In the genomic region with DNA sequence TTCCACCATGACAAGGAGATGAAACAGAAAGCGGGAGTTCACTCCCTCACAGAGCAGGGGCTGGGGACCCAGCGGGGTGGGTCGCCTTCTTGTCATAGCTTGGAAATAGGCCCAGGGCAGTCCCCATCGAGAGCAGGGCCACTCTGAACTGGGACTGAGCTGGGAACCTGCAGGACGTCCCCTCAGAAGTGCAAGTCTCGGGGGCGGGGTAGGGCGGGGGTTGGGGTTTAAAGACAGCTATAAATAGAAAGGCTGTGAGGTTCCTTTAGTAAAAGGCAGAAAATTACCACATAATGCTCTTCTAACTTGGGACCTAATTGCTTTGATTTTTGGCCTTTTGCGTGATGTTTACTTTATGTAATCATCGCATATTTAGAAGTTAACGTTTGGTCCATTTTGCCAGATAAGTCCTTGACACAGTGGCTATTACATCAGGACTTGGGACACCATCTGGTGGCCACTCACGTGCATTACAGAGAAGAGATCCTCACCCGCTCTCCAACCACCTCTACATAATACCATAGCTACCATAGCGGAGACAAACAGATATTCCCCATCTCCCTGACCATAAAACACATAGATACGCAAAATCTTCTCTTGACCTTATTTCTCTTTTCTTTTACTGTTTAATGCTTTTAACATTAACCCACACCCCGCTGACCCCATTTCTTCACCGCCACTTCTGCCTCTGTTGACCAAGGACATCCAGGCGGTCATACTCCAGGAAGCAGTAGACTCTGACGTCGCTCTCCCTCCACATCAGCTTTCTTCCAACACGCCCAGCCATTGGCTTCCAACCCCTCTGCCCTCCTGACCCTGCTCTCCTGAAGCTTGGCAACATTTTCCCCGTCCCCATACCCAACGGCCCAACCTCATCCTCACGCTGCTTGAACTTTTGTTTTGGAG, we compare ENCODE assay signal across 8 cellular contexts. TPM values are rescaled to one million over a fixed set of nuclear protein-coding genes. Genes with fewer than 3 reads are reported as not detected.
A peak's percentile ranks its signal among the peaks of the same experiment; 100 is the strongest.
DNase-seq lines count a peak whose midpoint lies in the region; ATAC-seq, FAIRE-seq and TF ChIP-seq lines count a peak whose summit lies in the region.

No MANE protein-coding gene starts in this region.

- H3K4me1 ChIP-seq in aorta (ENCODE audit: control insufficient read depth in 1 of 2, insufficient read depth in 2 of 2, low read length in 2 of 2), result no peaks in the 10 kb centered on the region

- H3K4me3 Mint-ChIP-seq in activated T-cell treated with anti-CD3 and anti-CD28 coated beads, Interleukin-2, amount 50 U/mL, for 24 hours, result no peak overlapping the region
- H3K4me3 Mint-ChIP-seq in naive thymus-derived CD8-positive, alpha-beta T cell, result peak overlapping the region in 8 of 10 donors; percentile 1 to 76 (median 50)

- H3K36me3 ChIP-seq in aorta (ENCODE audit: control insufficient read depth in 1 of 2, insufficient read depth in 2 of 2, low read length in 1 of 2), result no peaks in the 10 kb centered on the region

- DNase-seq in D721Med (ENCODE audit: insufficient read length, low spot score) (peak; percentile 64), NOMO-1 treated with dmso at 0.1 percent for 144 hours (lab: John Stamatoyannopoulos, UW; ENCODE audit: unreplicated experiment) (peak; percentile 12), fibroblast of pulmonary artery (ENCODE audit: low read depth) (peak; percentile 79), aorta (peak in 1 of 2 donors; percentile 70), DMS153 (lab: John Stamatoyannopoulos, UW) (no peak)
- DNase-seq in activated T-cell treated with anti-CD3 and anti-CD28 coated beads, Interleukin-2, amount 50 U/mL, for 24 hours, result peak; percentile 55
- peak in 8 of 10 donors; percentile 28 to 73 (median 48) for DNase-seq in naive thymus-derived CD8-positive, alpha-beta T cell

- H3K36me3 Mint-ChIP-seq in activated T-cell treated with anti-CD3 and anti-CD28 coated beads, Interleukin-2, amount 50 U/mL, for 24 hours (ENCODE audit: low read depth), result peaks cover 76% of the 10 kb centered on the region
- H3K36me3 Mint-ChIP-seq in naive thymus-derived CD8-positive, alpha-beta T cell, result peaks cover 0 to 79% (median 19%) of the 10 kb centered on the region in 3 donors

- no peaks in the 10 kb centered on the region for H3K9me3 ChIP-seq in aorta (ENCODE audit: control insufficient read depth, low read length)

- 40 to 42% methylated on average over 24 of the region's 24 CpGs for whole genome bisulfite sequencing in aorta, 2 donors

- intact Hi-C loops in aorta (cut with DNase I), result loop anchor here (5.0 to 10.0 kb wide), 2 partner anchors 480 to 488 kb away; no protein-coding TSS in a partner anchor

- peak; percentile 44 for ATAC-seq in HG02642 (IDR thresholded peaks at IDR 0.05; ENCODE audit: poor library complexity, unreplicated experiment)
- ATAC-seq in naive thymus-derived CD8-positive, alpha-beta T cell, result peak in 1 of 2 donors; percentile 11
- ATAC-seq in aorta (ENCODE audit: low FRiP score), result peak; percentile 85

- POLR2A ChIA-PET in naive thymus-derived CD8-positive, alpha-beta T cell (lab: Charles Lee), result interaction anchor here (0.5 to 0.7 kb wide), 3 partner anchors 14 to 326 kb away, joined by 3 read pairs; no protein-coding TSS in a partner anchor

- H3K9me3 Mint-ChIP-seq in activated T-cell treated with anti-CD3 and anti-CD28 coated beads, Interleukin-2, amount 50 U/mL, for 24 hours, result no peaks in the 10 kb centered on the region
- H3K9me3 Mint-ChIP-seq in naive thymus-derived CD8-positive, alpha-beta T cell, result no peaks in the 10 kb centered on the region

- H3K27me3 Mint-ChIP-seq in activated T-cell treated with anti-CD3 and anti-CD28 coated beads, Interleukin-2, amount 50 U/mL, for 24 hours, result no peaks in the 10 kb centered on the region
- H3K27me3 Mint-ChIP-seq in naive thymus-derived CD8-positive, alpha-beta T cell, result peaks cover 0 to 2% (median 0%) of the 10 kb centered on the region in 5 donors

- no peak for FAIRE-seq in D721Med (lab: Jason Lieb, UNC)

- H3K27ac Mint-ChIP-seq in activated T-cell treated with anti-CD3 and anti-CD28 coated beads, Interleukin-2, amount 50 U/mL, for 24 hours, result no peak overlapping the region
- H3K27ac Mint-ChIP-seq in naive thymus-derived CD8-positive, alpha-beta T cell, result peak overlapping the region; percentile 51 to 99 (median 84)

- H3K4me1 Mint-ChIP-seq in activated T-cell treated with anti-CD3 and anti-CD28 coated beads, Interleukin-2, amount 50 U/mL, for 24 hours (ENCODE audit: low read depth), result peaks cover 72% of the 10 kb centered on the region
- H3K4me1 Mint-ChIP-seq in naive thymus-derived CD8-positive, alpha-beta T cell, result peaks cover 33 to 66% (median 62%) of the 10 kb centered on the region in 4 donors

- no peaks in the 10 kb centered on the region for H3K27me3 ChIP-seq in aorta (ENCODE audit: control insufficient read depth in 1 of 2, insufficient read depth in 2 of 2, low read length in 1 of 2)

- H3K4me3 ChIP-seq in fibroblast of pulmonary artery (replicated peaks; ENCODE audit: low read depth, low read length) (peak overlapping the region; percentile 9), aorta (ENCODE audit: low read length in 2 of 2) (no peak overlapping the region)

- TF ChIP-seq CTCF in D721Med (IDR thresholded peaks at IDR 0.05; ENCODE audit: insufficient read depth, missing control alignments) (peak; percentile 36), fibroblast of pulmonary artery (IDR thresholded peaks at IDR 0.05; ENCODE audit: low read length, missing control alignments) (peak; percentile 89)

- H3K27ac ChIP-seq in aorta (ENCODE audit: low read depth in 1 of 2, low read length in 2 of 2), result no peak overlapping the region

RNA-seq across cellular contexts. Expression of gene PIK3R6, which starts 27.5 kb away (rescaled TPM):
- total RNA-seq in naive thymus-derived CD8-positive, alpha-beta T cell, result under 1 TPM; 0.42 to 0.44 TPM
- polyA plus RNA-seq in naive thymus-derived CD8-positive, alpha-beta T cell, result under 1 TPM in 1 of 3 donors, not detected in 2; 0.47 TPM
- 1 to 10 TPM; 1.3 to 3.5 TPM for total RNA-seq in aorta
- polyA plus RNA-seq in aorta, result under 1 TPM; 0.10 to 0.75 TPM
